In genomic region chr20:34595377-34596184, GRCh38 we compare ENCODE assay signal across 24 cellular contexts.
"Had no signal": no experiment of that assay in that cellular context is flagged by ENCODE, and none has a peak within 500 bp of the region (broad histone marks: within the 10 kb centered on the region; RNA-seq: fewer than 3 reads in every experiment).

No MANE protein-coding gene starts in this region.

- H3K27ac Mint-ChIP-seq: activated B cell treated with CpG ODN at 0.5 μM for 24 hours; activated naive CD8-positive, alpha-beta T cell; activated T-cell treated with anti-CD3 and anti-CD28 coated beads, Interleukin-2, amount 50 U/mL, for 72 hours; dendritic cell treated with granulocyte-macrophage colony-stimulating factor and Interleukin-4, amounts not matched to agents 40 ng/mL and 50 ng/mL, for 4 days; memory B cell; neural progenitor cell; stimulated activated naive B cell treated with anti-CD40 and anti-IgM and Interleukin-4, amounts not matched to agents 10 μg/mL and 1 μg/mL and 100 μg/mL, for 72 hours had no signal

- H3K4me1 Mint-ChIP-seq: activated B cell treated with CpG ODN at 0.5 μM for 24 hours; central memory CD8-positive, alpha-beta T cell; memory B cell; naive thymus-derived CD8-positive, alpha-beta T cell; stimulated activated naive B cell treated with anti-CD40 and anti-IgM and Interleukin-4, amounts not matched to agents 10 μg/mL and 1 μg/mL and 100 μg/mL, for 72 hours had no signal

- ATAC-seq: activated T-cell treated with anti-CD3 and anti-CD28 coated beads, Interleukin-2, amount 50 U/mL, for 72 hours; heart right ventricle; left lobe of liver; naive thymus-derived CD8-positive, alpha-beta T cell; right cardiac atrium; stimulated activated naive B cell treated with anti-CD40 and anti-IgM and Interleukin-4, amounts not matched to agents 10 μg/mL and 1 μg/mL and 100 μg/mL, for 72 hours; upper lobe of right lung had no signal

- FAIRE-seq: bronchial epithelial cell had no signal

- H3K4me3 Mint-ChIP-seq: activated B cell treated with CpG ODN at 0.5 μM for 24 hours; activated naive CD8-positive, alpha-beta T cell; activated T-cell treated with anti-CD3 and anti-CD28 coated beads, Interleukin-2, amount 50 U/mL, for 72 hours; central memory CD8-positive, alpha-beta T cell; dendritic cell treated with granulocyte-macrophage colony-stimulating factor and Interleukin-4, amounts not matched to agents 40 ng/mL and 50 ng/mL, for 4 days; memory B cell; naive thymus-derived CD8-positive, alpha-beta T cell; neural progenitor cell; stimulated activated naive B cell treated with anti-CD40 and anti-IgM and Interleukin-4, amounts not matched to agents 10 μg/mL and 1 μg/mL and 100 μg/mL, for 72 hours had no signal

- DNase-seq: activated B cell treated with CpG ODN at 0.5 μM for 24 hours; activated effector memory CD4-positive, alpha-beta T cell treated with Interleukin-2 at 50 U/mL for 16 hours; activated naive CD4-positive, alpha-beta T cell treated with Interleukin-2 at 50 U/mL for 16 hours; activated T-cell treated with anti-CD3 and anti-CD28 coated beads for 4 hours; activated T-cell treated with anti-CD3 and anti-CD28 coated beads, Interleukin-2, amount 50 U/mL, for 72 hours; anterior cingulate cortex; esophagus squamous epithelium; foreskin melanocyte; heart right ventricle; naive thymus-derived CD8-positive, alpha-beta T cell; right cardiac atrium; stimulated activated CD4-positive, alpha-beta T cell treated with anti-CD3 and anti-CD28 coated beads, Interleukin-15, amount 100 ng/mL, for 24 hours; stimulated activated CD4-positive, alpha-beta T cell treated with anti-CD3 and anti-CD28 coated beads, Interleukin-2, amount 100 ng/mL, for 24 hours; stimulated activated naive B cell treated with anti-CD40 and anti-IgM and Interleukin-4, amounts not matched to agents 10 μg/mL and 1 μg/mL and 100 μg/mL, for 72 hours; stomach; tibial artery; upper lobe of right lung had no signal

- H3K9me3 Mint-ChIP-seq: activated B cell treated with CpG ODN at 0.5 μM for 24 hours; activated T-cell treated with anti-CD3 and anti-CD28 coated beads, Interleukin-2, amount 50 U/mL, for 72 hours; central memory CD8-positive, alpha-beta T cell; dendritic cell treated with granulocyte-macrophage colony-stimulating factor and Interleukin-4, amounts not matched to agents 40 ng/mL and 50 ng/mL, for 4 days; memory B cell; naive thymus-derived CD8-positive, alpha-beta T cell; neural progenitor cell; stimulated activated naive B cell treated with anti-CD40 and anti-IgM and Interleukin-4, amounts not matched to agents 10 μg/mL and 1 μg/mL and 100 μg/mL, for 72 hours had no signal

- H3K27me3 Mint-ChIP-seq: activated B cell treated with CpG ODN at 0.5 μM for 24 hours; activated naive CD8-positive, alpha-beta T cell; central memory CD8-positive, alpha-beta T cell; dendritic cell treated with granulocyte-macrophage colony-stimulating factor and Interleukin-4, amounts not matched to agents 40 ng/mL and 50 ng/mL, for 4 days; memory B cell; naive thymus-derived CD8-positive, alpha-beta T cell; stimulated activated naive B cell treated with anti-CD40 and anti-IgM and Interleukin-4, amounts not matched to agents 10 μg/mL and 1 μg/mL and 100 μg/mL, for 72 hours had no signal
